Comparison of ENCODE assay signal across 8 cellular contexts in the genomic region with DNA sequence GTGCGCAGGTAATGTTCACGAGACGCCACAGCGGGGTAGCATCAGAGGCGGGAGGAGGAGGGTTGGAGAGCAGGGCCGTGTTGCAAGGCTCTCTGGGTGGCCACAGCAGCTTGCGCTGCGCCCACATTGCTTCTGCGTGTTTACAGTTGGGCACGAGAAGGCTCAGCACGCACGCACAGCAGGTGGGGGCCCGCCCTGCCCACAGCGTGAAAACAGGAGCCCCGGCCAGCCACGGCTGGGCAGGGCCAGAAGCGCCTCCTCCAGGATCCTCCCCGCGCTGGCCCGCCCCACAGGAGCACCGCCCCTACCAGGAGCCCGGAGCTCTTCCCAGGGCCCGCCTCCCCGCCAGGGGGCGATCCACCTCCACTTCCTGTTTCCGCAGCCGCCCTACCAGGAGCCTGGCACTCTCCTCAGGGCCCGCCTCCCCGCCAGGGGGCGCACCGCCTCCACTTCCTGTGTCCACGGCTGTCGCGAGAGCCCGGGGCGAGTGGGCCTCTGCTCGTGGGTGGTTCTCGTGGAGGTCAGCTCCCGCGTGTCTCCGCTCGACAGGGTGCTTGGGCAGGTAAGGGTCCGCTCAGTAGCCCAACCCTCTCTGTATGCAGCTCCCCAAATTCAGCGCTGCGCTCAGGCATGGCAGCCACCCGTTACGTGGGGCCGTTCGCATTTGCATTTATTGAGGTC. TPM values are rescaled to one million over a fixed set of nuclear protein-coding genes. Genes with fewer than 3 reads are reported as not detected.
DNase-seq lines count a peak whose midpoint lies in the region; ATAC-seq, FAIRE-seq and TF ChIP-seq lines count a peak whose summit lies in the region.

A gene with protein sequence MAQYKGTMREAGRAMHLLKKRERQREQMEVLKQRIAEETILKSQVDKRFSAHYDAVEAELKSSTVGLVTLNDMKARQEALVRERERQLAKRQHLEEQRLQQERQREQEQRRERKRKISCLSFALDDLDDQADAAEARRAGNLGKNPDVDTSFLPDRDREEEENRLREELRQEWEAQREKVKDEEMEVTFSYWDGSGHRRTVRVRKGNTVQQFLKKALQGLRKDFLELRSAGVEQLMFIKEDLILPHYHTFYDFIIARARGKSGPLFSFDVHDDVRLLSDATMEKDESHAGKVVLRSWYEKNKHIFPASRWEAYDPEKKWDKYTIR (plus strand): TSS at position 449 of the 681 bp plus-strand sequence. CDS start 439 bp downstream, outside the sequence.

- H3K4me3 ChIP-seq in pancreas (peak within 1 kb of the TSS; percentile 33 to 54 (median 38)), thymus (ENCODE audit: low read length) (peak within 1 kb of the TSS; percentile 55)

- ATAC-seq in GM21390 (IDR thresholded peaks at IDR 0.05; ENCODE audit: unreplicated experiment) (peak; percentile 81), pancreas (peak; percentile 95 to 98 (median 97))

- DNase-seq in Calu3 (peak; percentile 89), HuH-7 (ENCODE audit: low spot score) (peak; percentile 82), SK-MEL-5 (ENCODE audit: low read depth, low spot score) (peak; percentile 93), head of caudate nucleus (peak; percentile 86 to 97 (median 94)), pancreas (peak; percentile 92 to 96 (median 95))
- DNase-seq in activated naive CD8-positive, alpha-beta T cell treated with anti-CD3 and anti-CD28 coated beads for 36 hours: peak; percentile 88

- in situ Hi-C loops in SK-MEL-5 (cut with HindIII; ENCODE audit: low pct_unique_long_range_greater_than_20kb, low sequenced_read_pairs): no loop called here

- FAIRE-seq in pancreas (lab: Jason Lieb, UNC): no peak

- H3K4me1 Mint-ChIP-seq in Calu3 (ENCODE audit: low read depth, unreplicated experiment): peaks cover 9% of the 10 kb centered on the region
- H3K4me1 Mint-ChIP-seq in activated naive CD8-positive, alpha-beta T cell treated with anti-CD3 and anti-CD28 coated beads for 36 hours: peaks cover 7% of the 10 kb centered on the region

- WGBS in pancreas, 2 donors: 54 to 56% methylated on average over 39 to 49 of the region's 49 CpGs
- WGBS in thymus: 54% methylated on average over 49 of the region's 49 CpGs

- H3K4me1 ChIP-seq in pancreas (peaks cover 0 to 2% (median 0%) of the 10 kb centered on the region in 3 donors), thymus (ENCODE audit: control insufficient read depth, insufficient read depth, low read length) (no peaks in the 10 kb centered on the region)

- BruUV-seq in Calu3 (replicated peaks; lab: Mats Ljungman, UMichigan): no TSS peak

- H3K9me3 ChIP-seq in pancreas (no peaks in the 10 kb centered on the region), thymus (ENCODE audit: control insufficient read depth) (peaks cover 1% of the 10 kb centered on the region)

- intact Hi-C loops in Calu3 (cut with micrococcal nuclease; ENCODE audit: unreplicated experiment) (loop anchor here (10.0 kb wide), 1 partner anchor 126 kb away; no protein-coding TSS in a partner anchor), head of caudate nucleus (cut with DNase I) (loop anchor here (2.0 kb wide), 1 partner anchor 102 kb away; no protein-coding TSS in a partner anchor), pancreas (cut with DNase I) (no loop called here)

- peak within 1 kb of the TSS; percentile 56 to 71 (median 66) for H3K27ac ChIP-seq in pancreas
- H3K27ac ChIP-seq in thymus (ENCODE audit: low read depth): peak within 1 kb of the TSS; percentile 53

- H3K36me3 Mint-ChIP-seq in Calu3 (ENCODE audit: insufficient read depth, unreplicated experiment): peaks cover 8% of the 10 kb centered on the region
- H3K36me3 Mint-ChIP-seq in activated naive CD8-positive, alpha-beta T cell treated with anti-CD3 and anti-CD28 coated beads for 36 hours: peaks cover 21% of the 10 kb centered on the region

- TF ChIP-seq CTCF in Calu3 (IDR thresholded peaks at IDR 0.05; ENCODE audit: unreplicated experiment) (peak; percentile 73), pancreas (IDR thresholded peaks at IDR 0.05) (peak; percentile 88 to 99 (median 95))

- no peak within 1 kb of the TSS for H3K27ac Mint-ChIP-seq in Calu3 (ENCODE audit: unreplicated experiment)
- peak within 1 kb of the TSS; percentile 82 for H3K27ac Mint-ChIP-seq in activated naive CD8-positive, alpha-beta T cell treated with anti-CD3 and anti-CD28 coated beads for 36 hours

- H3K36me3 ChIP-seq in pancreas: no peaks in the 10 kb centered on the region
- H3K36me3 ChIP-seq in thymus (ENCODE audit: control insufficient read depth, insufficient read depth): no peaks in the 10 kb centered on the region

- H3K27me3 ChIP-seq in pancreas (no peaks in the 10 kb centered on the region), thymus (ENCODE audit: control insufficient read depth, insufficient read depth) (no peaks in the 10 kb centered on the region)

- CTCF ChIA-PET in Calu3 (lab: Charles Lee): interaction anchor here (0.6 to 2.1 kb wide), 12 partner anchors 14 to 141 kb away, joined by 3 to 31 read pairs (median 7); no protein-coding TSS in a partner anchor

- H3K27me3 Mint-ChIP-seq in Calu3 (ENCODE audit: unreplicated experiment): no peaks in the 10 kb centered on the region
- H3K27me3 Mint-ChIP-seq in activated naive CD8-positive, alpha-beta T cell treated with anti-CD3 and anti-CD28 coated beads for 36 hours: no peaks in the 10 kb centered on the region

- peak within 1 kb of the TSS; percentile 66 for H3K4me3 Mint-ChIP-seq in Calu3 (ENCODE audit: low read depth, unreplicated experiment)
- H3K4me3 Mint-ChIP-seq in activated naive CD8-positive, alpha-beta T cell treated with anti-CD3 and anti-CD28 coated beads for 36 hours: peak within 1 kb of the TSS; percentile 74

- no peaks in the 10 kb centered on the region for H3K9me3 Mint-ChIP-seq in Calu3 (ENCODE audit: low read depth, unreplicated experiment)
- no peaks in the 10 kb centered on the region for H3K9me3 Mint-ChIP-seq in activated naive CD8-positive, alpha-beta T cell treated with anti-CD3 and anti-CD28 coated beads for 36 hours

RNA-seq across cellular contexts. Expression of the gene that starts here (rescaled TPM):
- total RNA-seq in Calu3 (2022) (5.8 and 7.8 TPM in 2 replicates), pancreas (1 to 10 TPM; 3.6 to 8.7 (median 5.9) TPM)
- total RNA-seq in SK-MEL-5 (2014; rRNA removed; shearing (Covaris generic)): 14.4 and 16.7 TPM in 2 replicates
- polyA plus RNA-seq in SK-MEL-5 (2015; cell fraction: cytosol; rRNA removed): 31.1 and 34.6 TPM in 2 replicates
- polyA plus RNA-seq in SK-MEL-5 (2015; cell fraction: nucleus; rRNA removed): 3.4 and 7.0 TPM in 2 replicates
- 1 to 10 TPM; 8.7 TPM for total RNA-seq in activated naive CD8-positive, alpha-beta T cell treated with anti-CD3 and anti-CD28 coated beads for 36 hours
- polyA plus RNA-seq in pancreas (1 to 10 TPM; 4.1 to 9.7 TPM), thymus (11.2 TPM)

Comparison
In these comparisons a context has a peak if more than half of its experiments do, and no peak if none do; other contexts are left out.
1. Peak in every context shown above with its lines: DNase-seq, ATAC-seq, H3K4me3 ChIP-seq and H3K27ac ChIP-seq.
2. intact Hi-C loops: an anchor here in Calu3 (10.0 kb wide) and head of caudate nucleus (2.0 kb wide); none called in pancreas.